25 cellular contexts compared by ENCODE assay signal in the genomic region with DNA sequence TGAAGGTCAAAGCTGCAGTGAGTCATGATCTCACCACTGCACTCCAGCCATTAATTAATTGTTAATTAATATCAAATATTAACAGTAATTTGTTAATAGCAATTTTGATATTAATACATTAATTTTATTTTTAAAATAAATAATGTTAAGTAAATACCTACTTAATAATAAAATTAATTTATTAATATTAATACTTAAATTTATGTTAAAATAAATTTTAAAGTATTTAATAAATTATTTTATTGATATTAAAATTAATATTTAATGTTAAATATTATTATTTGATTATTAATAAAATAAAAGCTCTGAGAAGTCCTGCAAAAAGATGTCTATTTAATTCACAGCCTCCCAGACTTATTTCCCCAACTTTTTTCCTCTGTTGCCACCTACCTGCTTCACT. TPM values are rescaled to one million over a fixed set of nuclear protein-coding genes. Genes with fewer than 3 reads are reported as not detected.
"Had no signal": no experiment of that assay in that cellular context is flagged by ENCODE, and none has a peak within 500 bp of the region (broad histone marks: within the 10 kb centered on the region; RNA-seq: fewer than 3 reads in every experiment).

No MANE protein-coding gene starts in this region.

- H3K4me1 Mint-ChIP-seq: immature natural killer cell; mesothelial cell of epicardium; naive B cell; stimulated activated naive CD8-positive, alpha-beta T cell treated with anti-CD3 and anti-CD28 coated beads, Interleukin-15, amount 100 ng/mL, for 72 hours had no signal

- H3K27ac Mint-ChIP-seq: endodermal cell; immature natural killer cell; mesothelial cell of epicardium; naive B cell; natural killer cell treated with Interleukin-12 subunit alpha and Interleukin-12 subunit beta and Interleukin-15 and Interleukin-18, amount 100 ng/mL, for 72 hours; progenitor cell of endocrine pancreas; stimulated activated naive CD8-positive, alpha-beta T cell treated with anti-CD3 and anti-CD28 coated beads, Interleukin-15, amount 100 ng/mL, for 72 hours had no signal

- H3K9me3 Mint-ChIP-seq: endodermal cell; mesothelial cell of epicardium; naive B cell; natural killer cell treated with Interleukin-12 subunit alpha and Interleukin-12 subunit beta and Interleukin-15 and Interleukin-18, amount 100 ng/mL, for 72 hours; neural crest cell; stimulated activated naive CD8-positive, alpha-beta T cell treated with anti-CD3 and anti-CD28 coated beads, Interleukin-15, amount 100 ng/mL, for 72 hours had no signal

- DNase-seq: dorsolateral prefrontal cortex; effector CD4-positive, alpha-beta T cell; endodermal cell; foreskin keratinocyte; hypothalamus; immature natural killer cell; left cardiac atrium; left lung; mesenchymal stem cell; mucosa of descending colon; naive B cell; right lobe of liver; stimulated activated CD4-positive, alpha-beta T cell treated with anti-CD3 and anti-CD28 coated beads, Interleukin-12 subunit alpha, Interleukin-12 subunit beta, amount 100 ng/mL, for 4 hours; stimulated activated CD4-positive, alpha-beta T cell treated with anti-CD3 and anti-CD28 coated beads, Interleukin-1b, Interleukin-23, amount 100 ng/mL, for 48 hours; stimulated activated CD4-positive, alpha-beta T cell treated with anti-CD3 and anti-CD28 coated beads, Interleukin-4, amount 100 ng/mL, for 1 hour; stimulated activated CD8-positive, alpha-beta memory T cell treated with anti-CD3 and anti-CD28 coated beads, Interleukin-4, amount 100 ng/mL, for 48 hours; stimulated activated naive CD8-positive, alpha-beta T cell treated with anti-CD3 and anti-CD28 coated beads, Interleukin-15, amount 100 ng/mL, for 72 hours; transverse colon; upper lobe of right lung; uterus had no signal

- H3K4me3 Mint-ChIP-seq: endodermal cell; immature natural killer cell; mesothelial cell of epicardium; naive B cell; natural killer cell treated with Interleukin-12 subunit alpha and Interleukin-12 subunit beta and Interleukin-15 and Interleukin-18, amount 100 ng/mL, for 72 hours; neural crest cell; stimulated activated naive CD8-positive, alpha-beta T cell treated with anti-CD3 and anti-CD28 coated beads, Interleukin-15, amount 100 ng/mL, for 72 hours had no signal

- H3K36me3 Mint-ChIP-seq: immature natural killer cell; mesothelial cell of epicardium; naive B cell; natural killer cell treated with Interleukin-12 subunit alpha and Interleukin-12 subunit beta and Interleukin-15 and Interleukin-18, amount 100 ng/mL, for 72 hours had no signal

- ATAC-seq: foreskin keratinocyte; left cardiac atrium; left lung; mucosa of descending colon; natural killer cell treated with Interleukin-12 subunit alpha and Interleukin-12 subunit beta and Interleukin-15 and Interleukin-18, amount 100 ng/mL, for 72 hours; right lobe of liver; stimulated activated naive CD8-positive, alpha-beta T cell treated with anti-CD3 and anti-CD28 coated beads, Interleukin-15, amount 100 ng/mL, for 72 hours; upper lobe of right lung had no signal

- H3K27me3 Mint-ChIP-seq: stimulated activated naive CD8-positive, alpha-beta T cell treated with anti-CD3 and anti-CD28 coated beads, Interleukin-15, amount 100 ng/mL, for 72 hours had no signal

- FAIRE-seq: keratinocyte had no signal

RNA-seq across cellular contexts. Expression of gene TRIM2, which starts 25.1 kb away (rescaled TPM):
- total RNA-seq: natural killer cell treated with Interleukin-12 subunit alpha and Interleukin-12 subunit beta and Interleukin-15 and Interleukin-18, amount 100 ng/mL, for 72 hours had no signal
